Comparison of ENCODE assay signal across 21 cellular contexts in the genomic region with DNA sequence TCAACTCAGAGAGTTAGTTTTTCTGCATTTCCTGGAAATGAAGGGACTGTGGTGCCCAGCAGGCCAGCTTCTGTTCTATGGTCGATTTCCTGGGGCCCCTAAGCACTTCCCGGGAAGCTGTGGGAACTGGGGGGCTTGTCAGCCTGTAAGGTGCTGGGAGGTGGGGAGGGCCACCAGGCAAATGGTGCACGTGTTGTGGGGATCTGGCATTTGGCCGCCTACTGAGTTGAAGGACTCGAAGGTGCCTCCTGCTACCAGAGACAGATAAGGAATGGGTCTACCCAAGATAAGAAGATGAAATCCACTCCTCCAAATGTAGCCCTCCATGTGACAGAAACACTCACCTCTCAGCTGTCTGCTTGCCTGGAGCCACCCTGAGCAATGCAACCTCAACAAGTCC.
"Had no signal": no experiment of that assay in that cellular context is flagged by ENCODE, and none has a peak within 500 bp of the region (broad histone marks: within the 10 kb centered on the region; RNA-seq: fewer than 3 reads in every experiment).

No MANE protein-coding gene starts in this region.

- DNase-seq: cerebellar nuclear complex; colonic mucosa; cortex of kidney; effector CD8-positive, alpha-beta T cell; effector memory CD8-positive, alpha-beta T cell; foreskin keratinocyte; heart left ventricle; hypothalamus; immature natural killer cell; islet precursor cell; kidney; kidney glomerular epithelial cell; left colon; left ventricle myocardium superior; lower lobe of right lung; mesenchymal stem cell; midbrain had no signal

- H3K4me1 Mint-ChIP-seq: immature natural killer cell had no signal

- H3K27me3 ChIP-seq: colonic mucosa had no signal

- H3K4me2 ChIP-seq: hepatocyte had no signal

- H3K36me3 Mint-ChIP-seq: immature natural killer cell had no signal

- H3K79me2 ChIP-seq: hepatocyte had no signal

- H3K27ac Mint-ChIP-seq: dendritic cell treated with granulocyte-macrophage colony-stimulating factor and Interleukin-4, amounts not matched to agents 40 ng/mL and 50 ng/mL, for 4 days; effector memory CD8-positive, alpha-beta T cell; immature natural killer cell had no signal

- H3K9me3 ChIP-seq: colonic mucosa, esophagus muscularis mucosa, gastroesophageal sphincter, heart left ventricle, lower lobe of right lung had no signal

- H3K4me1 ChIP-seq: colonic mucosa, lower lobe of right lung had no signal

- H3K27ac ChIP-seq: colonic mucosa, esophagus muscularis mucosa, foreskin keratinocyte, gastroesophageal sphincter, heart left ventricle, hepatocyte, lower lobe of right lung had no signal

- H3K9me3 Mint-ChIP-seq: dendritic cell treated with granulocyte-macrophage colony-stimulating factor and Interleukin-4, amounts not matched to agents 40 ng/mL and 50 ng/mL, for 4 days; effector memory CD8-positive, alpha-beta T cell had no signal

- H3K4me3 Mint-ChIP-seq: dendritic cell treated with granulocyte-macrophage colony-stimulating factor and Interleukin-4, amounts not matched to agents 40 ng/mL and 50 ng/mL, for 4 days; effector memory CD8-positive, alpha-beta T cell; immature natural killer cell had no signal

- H3K4me3 ChIP-seq: colonic mucosa, esophagus muscularis mucosa, gastroesophageal sphincter, heart left ventricle, hepatocyte, lower lobe of right lung had no signal

- H3K36me3 ChIP-seq: colonic mucosa, esophagus muscularis mucosa, gastroesophageal sphincter, heart left ventricle, lower lobe of right lung had no signal
